ENCODE assay signal across 1 cellular context in the genomic region with DNA sequence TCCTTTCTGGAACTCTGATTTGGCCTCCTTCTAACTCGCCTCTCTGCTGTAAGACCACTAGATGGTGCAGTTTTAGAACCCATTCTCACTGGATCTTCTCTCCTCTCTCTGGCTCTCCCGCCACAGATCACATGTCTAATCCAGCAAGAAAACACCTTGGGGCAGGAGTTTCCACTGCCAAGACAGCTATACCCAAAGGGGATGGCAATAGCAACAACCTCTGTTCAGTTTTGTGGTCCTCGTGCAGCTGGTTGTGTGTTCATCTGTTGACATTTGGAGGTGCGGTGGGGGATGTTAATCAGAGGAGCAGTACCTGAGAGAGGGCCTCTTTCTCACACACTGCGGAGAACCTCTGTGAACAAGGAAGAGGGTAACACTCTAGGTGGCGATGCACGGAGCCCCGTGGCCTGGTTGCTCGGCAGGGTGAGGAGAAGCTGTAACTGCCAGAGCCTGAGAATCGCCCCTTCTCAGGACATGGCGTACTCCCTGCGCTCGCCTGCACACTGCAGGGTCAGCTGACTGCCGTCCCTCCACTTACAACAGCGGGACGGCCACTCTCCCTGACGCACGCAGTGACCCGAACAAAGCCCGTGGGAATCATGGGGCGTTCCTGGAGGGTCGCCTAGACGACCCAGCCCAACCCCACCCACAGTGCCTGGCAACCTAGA.
TF ChIP-seq lines count a peak whose summit lies in the region.

TSS of gene TEX55 (plus strand) at position 666 of the 668 bp plus-strand sequence. CDS start 25 bp downstream, outside the sequence.

TF ChIP-seq in H1, 55 proteins besides CTCF, POLR2A, EP300 and RAD21:
- TF ChIP-seq PHF8 (conservative IDR thresholded peaks at IDR 0.05; ENCODE audit: low read depth, low read length): no peak
- TF ChIP-seq, protein P1, sequence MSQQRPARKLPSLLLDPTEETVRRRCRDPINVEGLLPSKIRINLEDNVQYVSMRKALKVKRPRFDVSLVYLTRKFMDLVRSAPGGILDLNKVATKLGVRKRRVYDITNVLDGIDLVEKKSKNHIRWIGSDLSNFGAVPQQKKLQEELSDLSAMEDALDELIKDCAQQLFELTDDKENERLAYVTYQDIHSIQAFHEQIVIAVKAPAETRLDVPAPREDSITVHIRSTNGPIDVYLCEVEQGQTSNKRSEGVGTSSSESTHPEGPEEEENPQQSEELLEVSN (IDR thresholded peaks at IDR 0.05): peak; percentile 93
- TF ChIP-seq, protein P2, sequence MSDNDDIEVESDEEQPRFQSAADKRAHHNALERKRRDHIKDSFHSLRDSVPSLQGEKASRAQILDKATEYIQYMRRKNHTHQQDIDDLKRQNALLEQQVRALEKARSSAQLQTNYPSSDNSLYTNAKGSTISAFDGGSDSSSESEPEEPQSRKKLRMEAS (IDR thresholded peaks at IDR 0.05): peak; percentile 75
